Comparison of ENCODE assay signal across 1 cellular context in genomic region chr4:6753103-6753560, GRCh38.
TF ChIP-seq lines count a peak whose summit lies in the region.

No MANE protein-coding gene starts in this region.

TF ChIP-seq in K562, 482 proteins besides CTCF, POLR2A, EP300 and RAD21 (continued from another document):
- TF ChIP-seq TEAD4 (IDR thresholded peaks at IDR 0.05; ENCODE audit: low read length) (no peak), TEAD4 (CRISPR knock-in tag; IDR thresholded peaks at IDR 0.05; ENCODE audit: borderline replicate concordance) (no peak), ZNF75A (CRISPR knock-in tag; IDR thresholded peaks at IDR 0.05) (no peak), YY1 (IDR thresholded peaks at IDR 0.05; ENCODE audit: borderline replicate concordance in 1 of 3, control insufficient read depth in 1 of 3, extremely low read depth in 1 of 3, insufficient read depth in 3 of 3, insufficient read length in 1 of 3, insufficient replicate concordance in 2 of 3, low read depth in 1 of 3, low read length in 2 of 3) (no peak), FOXK2 (conservative IDR thresholded peaks at IDR 0.05 in 1 of 2, IDR thresholded peaks at IDR 0.05 in 1 of 2; ENCODE audit: low read depth in 2 of 2) (peak in 1 of 2 experiments; percentile 35; a peak in 1 of 4 replicates), LCOR (CRISPR knock-in tag; IDR thresholded peaks at IDR 0.05) (0 out of 2 replicates have a peak, but pooled peaks have one; percentile 38), MAFK (IDR thresholded peaks at IDR 0.05; ENCODE audit: low read length) (no peak), ETV5 (CRISPR knock-in tag; IDR thresholded peaks at IDR 0.05; ENCODE audit: low read depth) (peak; percentile 89), HNRNPLL (IDR thresholded peaks at IDR 0.05; ENCODE audit: low read depth, low read length, poor library complexity, severe bottlenecking) (no peak), SMAD4 (CRISPR knock-in tag; conservative IDR thresholded peaks at IDR 0.05) (peak; percentile 71), ZNF584 (CRISPR knock-in tag; IDR thresholded peaks at IDR 0.05; ENCODE audit: low read depth) (no peak; the same call in 1 of the 2 replicates), KAT7 (CRISPR knock-in tag; IDR thresholded peaks at IDR 0.05; ENCODE audit: borderline replicate concordance) (no peak), KLF6 (CRISPR knock-in tag; IDR thresholded peaks at IDR 0.05; ENCODE audit: borderline replicate concordance) (peak; percentile 22; the same call in 1 of the 2 replicates), PHF20 (IDR thresholded peaks at IDR 0.05; ENCODE audit: partially characterized antibody) (peak; percentile 10), SMC3 (conservative IDR thresholded peaks at IDR 0.05; ENCODE audit: insufficient read depth, low read depth, low read length) (no peak), RBFOX2 (IDR thresholded peaks at IDR 0.05; ENCODE audit: low read depth, low read length) (peak; percentile 82), ETV1 (tag; conservative IDR thresholded peaks at IDR 0.05; ENCODE audit: low read depth) (peak; percentile 75), ZMIZ1 (IDR thresholded peaks at IDR 0.05; ENCODE audit: low read depth in 2 of 2, low read length in 2 of 2) (no peak), ZNF589 (CRISPR knock-in tag; IDR thresholded peaks at IDR 0.05; ENCODE audit: low read depth) (no peak), DACH1 (IDR thresholded peaks at IDR 0.05; ENCODE audit: partially characterized antibody) (no peak), ZNF740 (CRISPR knock-in tag; IDR thresholded peaks at IDR 0.05) (0 out of 2 replicates have a peak, but pooled peaks have one; percentile 45), ZNF740 (tag; IDR thresholded peaks at IDR 0.05) (no peak), ZNF592 (IDR thresholded peaks at IDR 0.05) (peak; percentile 94), ZFX (CRISPR knock-in tag; IDR thresholded peaks at IDR 0.05) (peak; percentile 89), MBD1 (CRISPR knock-in tag; IDR thresholded peaks at IDR 0.05) (peak; percentile 46; the same call in 1 of the 2 replicates), NR2C1 (IDR thresholded peaks at IDR 0.05) (peak; percentile 62; the same call in 1 of the 2 replicates), NR2C1 (tag; IDR thresholded peaks at IDR 0.05) (peak; percentile 84), DNMT1 (IDR thresholded peaks at IDR 0.05) (no peak), TARDBP (IDR thresholded peaks at IDR 0.05) (no peak), NCOA4 (IDR thresholded peaks at IDR 0.05; ENCODE audit: partially characterized antibody) (no peak), JUND (IDR thresholded peaks at IDR 0.05; ENCODE audit: borderline replicate concordance, low read depth, low read length) (no peak), JUND (tag; IDR thresholded peaks at IDR 0.05; ENCODE audit: borderline replicate concordance, low read depth, low read length) (peak; percentile 28; the same call in 1 of the 3 replicates), MCM2 (IDR thresholded peaks at IDR 0.05; ENCODE audit: low read depth) (no peak), ZFPM2 (CRISPR knock-in tag; IDR thresholded peaks at IDR 0.05) (no peak), PREB (CRISPR knock-in tag; IDR thresholded peaks at IDR 0.05) (no peak), GABPA (tag; conservative IDR thresholded peaks at IDR 0.05; ENCODE audit: low read depth) (0 out of 2 replicates have a peak, but pooled peaks have one; percentile 28), CHD2 (IDR thresholded peaks at IDR 0.05; ENCODE audit: low read depth, low read length) (peak; percentile 55; the same call in 1 of the 2 replicates), TAF7 (tag; IDR thresholded peaks at IDR 0.05) (0 out of 2 replicates have a peak, but pooled peaks have one; percentile 44), CREBBP (IDR thresholded peaks at IDR 0.05; ENCODE audit: low read depth, low read length) (no peak), TFAP4 (CRISPR knock-in tag; IDR thresholded peaks at IDR 0.05; ENCODE audit: borderline replicate concordance) (peak; percentile 56; the same call in 1 of the 2 replicates), RAD51 (IDR thresholded peaks at IDR 0.05; ENCODE audit: borderline replicate concordance, low read depth) (peak; percentile 9; the same call in 1 of the 2 replicates), NR2C2 (CRISPR knock-in tag; IDR thresholded peaks at IDR 0.05) (no peak), NR2C2 (tag; IDR thresholded peaks at IDR 0.05) (peak; percentile 88), NRF1 (conservative IDR thresholded peaks at IDR 0.05 in 1 of 2, IDR thresholded peaks at IDR 0.05 in 1 of 2) (no peak), PRPF4 (IDR thresholded peaks at IDR 0.05; ENCODE audit: insufficient read depth, low read depth, low read length, poor library complexity, severe bottlenecking) (no peak), TCF3 (CRISPR knock-in tag; IDR thresholded peaks at IDR 0.05) (0 out of 2 replicates have a peak, but pooled peaks have one; percentile 29), ZBTB33 (CRISPR knock-in tag; IDR thresholded peaks at IDR 0.05) (peak; percentile 44; the same call in 1 of the 2 replicates), CEBPB (tag; IDR thresholded peaks at IDR 0.05) (no peak)
